ENCODE assay signal across 8 cellular contexts in the genomic region with DNA sequence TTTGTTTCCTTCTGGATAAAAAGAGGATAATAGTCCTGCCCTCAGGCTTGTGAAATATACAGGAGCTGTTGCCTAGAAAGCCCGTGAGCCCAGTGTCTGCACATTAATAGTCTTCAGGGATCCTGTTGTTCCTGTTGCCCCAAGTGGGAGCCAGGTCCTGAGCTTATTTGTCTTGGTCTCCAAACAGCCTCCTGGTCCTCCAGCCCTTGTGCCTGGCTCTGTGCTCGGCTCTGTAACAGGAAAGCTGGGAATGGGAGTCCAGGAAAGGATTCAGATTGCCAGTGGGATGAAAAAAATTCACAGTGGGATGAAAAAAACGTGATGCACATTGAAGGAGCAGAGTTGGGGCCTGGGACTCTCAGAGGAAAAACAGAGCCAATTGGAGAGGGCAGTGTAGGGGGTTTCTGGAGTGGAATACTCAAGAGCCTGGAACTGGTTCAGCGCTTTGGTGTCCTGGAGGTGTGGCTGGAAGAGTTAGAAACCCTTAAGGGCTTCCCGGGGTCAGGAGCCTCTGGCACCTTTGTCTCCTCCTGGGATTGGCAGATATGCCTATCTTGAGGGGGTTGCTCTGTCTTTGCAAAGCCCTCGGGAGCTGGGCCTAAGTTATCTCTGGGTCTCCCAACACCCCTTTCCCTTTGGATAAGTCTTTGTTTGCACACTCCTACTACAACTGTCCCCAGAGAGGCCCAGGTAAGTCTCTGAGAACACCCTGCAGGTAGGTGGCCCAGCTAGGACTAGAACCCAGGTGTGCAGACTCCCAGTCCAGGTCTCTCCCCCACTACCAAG. TPM values are rescaled to one million over a fixed set of nuclear protein-coding genes. Genes with fewer than 3 reads are reported as not detected.
A peak's percentile ranks its signal among the peaks of the same experiment; 100 is the strongest.
DNase-seq lines count a peak whose midpoint lies in the region; ATAC-seq and TF ChIP-seq lines count a peak whose summit lies in the region.

No MANE protein-coding gene starts in this region.

- no peak for TF ChIP-seq CTCF in AG04450 (IDR thresholded peaks at IDR 0.05; ENCODE audit: low read depth, low read length)
- no peak for TF ChIP-seq CTCF in HL-60 (IDR thresholded peaks at IDR 0.05; ENCODE audit: insufficient read depth, low read length)
- TF ChIP-seq CTCF in mammary epithelial cell (conservative IDR thresholded peaks at IDR 0.05 in 1 of 2, IDR thresholded peaks at IDR 0.05 in 1 of 2; ENCODE audit: extremely low read depth in 1 of 2, insufficient read depth in 1 of 2, low read depth in 1 of 2, low read length in 2 of 2): no peak

- peak overlapping the region; percentile 78 for H3K4me2 ChIP-seq in mammary epithelial cell (ENCODE audit: insufficient read depth, low read depth, low read length)

- no TSS peak for BruUV-seq in mammary epithelial cell (replicated peaks; lab: Mats Ljungman, UMichigan)

- dilution Hi-C loops in mammary epithelial cell (cut with HindIII; ENCODE audit: low sequenced_read_pairs): no loop called here

- ATAC-seq in GM19452 (IDR thresholded peaks at IDR 0.05; ENCODE audit: unreplicated experiment): no peak

- POLR2A ChIA-PET in AG04450 (lab: Yijun Ruan, JAX): interaction anchor here (0.6 to 2.3 kb wide), 2 partner anchors 109 to 224 kb away, joined by 4 to 10 read pairs; partner anchors contain the start of gene ANAPC15

- H3K79me2 ChIP-seq in mammary epithelial cell (ENCODE audit: insufficient read depth, low read length): peaks cover 29% of the 10 kb centered on the region

- in situ Hi-C loops in mammary epithelial cell (cut with MboI; ENCODE audit: low sequenced_read_pairs in 2 of 2): no loop called here

- peak overlapping the region; percentile 21 for H3K27ac ChIP-seq in AG04450 (ENCODE audit: low read depth, low read length)
- peak overlapping the region; percentile 91 for H3K27ac ChIP-seq in HL-60 (replicated peaks)
- peak overlapping the region; percentile 22 for H3K27ac ChIP-seq in mammary epithelial cell (ENCODE audit: insufficient read depth, low read depth, low read length)
- peak overlapping the region; percentile 94 to 95 for H3K27ac ChIP-seq in mucosa of rectum (ENCODE audit: low read depth in 2 of 2, low read length in 2 of 2)

- CTCF ChIA-PET in AG04450 (lab: Charles Lee): interaction anchor here (0.6 to 1.7 kb wide), 8 partner anchors 12 to 235 kb away, joined by 3 to 10 read pairs (median 6); no protein-coding TSS in a partner anchor
- CTCF ChIA-PET in mammary epithelial cell (lab: Charles Lee; ENCODE audit: low non-redundant PET): no interaction called here

- no peaks in the 10 kb centered on the region for H4K20me1 ChIP-seq in mammary epithelial cell (ENCODE audit: insufficient read depth, low read length)

- peak overlapping the region; percentile 24 for H3K9ac ChIP-seq in mammary epithelial cell (ENCODE audit: insufficient read depth, low read length)
- peak overlapping the region; percentile 74 to 87 for H3K9ac ChIP-seq in mucosa of rectum (ENCODE audit: low read depth in 1 of 2, low read length in 2 of 2)

- H3K36me3 ChIP-seq in mammary epithelial cell (ENCODE audit: insufficient read depth, low read length) (no peaks in the 10 kb centered on the region), mucosa of rectum (ENCODE audit: control insufficient read depth in 2 of 2, insufficient read depth in 2 of 2, low read length in 2 of 2) (no peaks in the 10 kb centered on the region)

- H3K27me3 ChIP-seq in AG04450 (ENCODE audit: control insufficient read depth, insufficient read depth, low read length): peaks cover 14% of the 10 kb centered on the region
- no peaks in the 10 kb centered on the region for H3K27me3 ChIP-seq in HL-60 (ENCODE audit: insufficient read depth, poor library complexity, severe bottlenecking)
- H3K27me3 ChIP-seq in mammary epithelial cell (ENCODE audit: insufficient read depth, low read length): no peaks in the 10 kb centered on the region
- H3K27me3 ChIP-seq in mucosa of rectum (ENCODE audit: control insufficient read depth in 2 of 2, insufficient read depth in 2 of 2, low read length in 2 of 2): no peaks in the 10 kb centered on the region

- intact Hi-C loops in mammary epithelial cell (cut with micrococcal nuclease): loop anchor here (5.0 kb wide), 2 partner anchors 120 to 140 kb away; partner anchors contain the start of genes LAMTOR1, LRRC51 and NUMA1

- H3K4me1 ChIP-seq in mammary epithelial cell (ENCODE audit: insufficient read depth, low read length) (peaks cover 24% of the 10 kb centered on the region), mucosa of rectum (ENCODE audit: control insufficient read depth in 2 of 2, insufficient read depth in 2 of 2, low read length in 2 of 2) (peaks cover 14% of the 10 kb centered on the region in 2 donors)

- H3K9me3 ChIP-seq in AG04450 (ENCODE audit: control insufficient read depth, insufficient read depth, low read length): no peaks in the 10 kb centered on the region
- H3K9me3 ChIP-seq in mammary epithelial cell (replicated peaks; ENCODE audit: insufficient read depth, low read length): no peaks in the 10 kb centered on the region
- no peaks in the 10 kb centered on the region for H3K9me3 ChIP-seq in mucosa of rectum (ENCODE audit: control insufficient read depth in 2 of 2, low read length in 2 of 2)

- peak overlapping the region; percentile 76 for H2AFZ ChIP-seq in mammary epithelial cell (ENCODE audit: low read depth, low read length)

- DNase-seq in AG04450 (ENCODE audit: low read depth, low spot score): no peak
- DNase-seq in HL-60 (ENCODE audit: low read depth in 1 of 2, low spot score in 1 of 2): no peak
- DNase-seq in mammary epithelial cell: no peak
- no peak for DNase-seq in hypothalamus (lab: John Stamatoyannopoulos, UW)
- DNase-seq in stimulated activated naive CD4-positive, alpha-beta T cell treated with Interleukin-2 at 50 U/mL for 16 hours (lab: John Stamatoyannopoulos, UW): no peak
- DNase-seq in SK-N-DZ (ENCODE audit: low spot score): no peak

- H3K4me3 ChIP-seq in AG04450 (ENCODE audit: low read depth, low read length) (peak overlapping the region; percentile 83), HL-60 (replicated peaks; ENCODE audit: insufficient read depth, low read length) (peak overlapping the region; percentile 75), mammary epithelial cell (replicated peaks in 1 of 3; ENCODE audit: insufficient read depth in 1 of 3, low read depth in 2 of 3, low read length in 3 of 3) (peak overlapping the region; percentile 81 to 88 (median 85)), mucosa of rectum (ENCODE audit: low read length in 2 of 2) (peak overlapping the region; percentile 78 to 83)

- 54% methylated on average over 6 of the region's 6 CpGs for WGBS in mammary epithelial cell (ENCODE audit: low coverage, missing lambda C conversion rate)

RNA-seq across cellular contexts. Expression of gene INPPL1, which starts 2.3 kb away (rescaled TPM):
- polyA plus RNA-seq in AG04450 (2011; rRNA removed) (79.8 and 85.3 TPM in 2 replicates), mammary epithelial cell (65.7 TPM)
- polyA minus RNA-seq in AG04450 (2011; rRNA and poly(A)+ RNA removed): 140 and 173 TPM in 2 replicates
- 100 to 1,000 TPM; 111 to 185 TPM for total RNA-seq in mammary epithelial cell
- 152 TPM for polyA minus RNA-seq in mammary epithelial cell
- polyA plus RNA-seq in SK-N-DZ (2014; cell fraction: cytosol; rRNA removed): 17.5 and 22.8 TPM in 2 replicates
- 91.0 and 116 TPM in 2 replicates for polyA plus RNA-seq in SK-N-DZ (2014; cell fraction: nucleus; rRNA removed)

RNA-seq across cellular contexts. Expression of gene FOLR2, which starts 5.7 kb away (rescaled TPM):
- polyA plus RNA-seq in AG04450 (2011; rRNA removed) (not detected in 2 replicates), mammary epithelial cell (not detected)
- not detected in 2 replicates for polyA minus RNA-seq in AG04450 (2011; rRNA and poly(A)+ RNA removed)
- total RNA-seq in mammary epithelial cell: not detected
- not detected for polyA minus RNA-seq in mammary epithelial cell
- not detected in 2 replicates for polyA plus RNA-seq in SK-N-DZ (2014; cell fraction: cytosol; rRNA removed)
- polyA plus RNA-seq in SK-N-DZ (2014; cell fraction: nucleus; rRNA removed): not detected in 2 replicates

RNA-seq across cellular contexts. Expression of gene PHOX2A, which starts 21.7 kb away (rescaled TPM):
- polyA plus RNA-seq in AG04450 (2011; rRNA removed) (not detected in 2 replicates), mammary epithelial cell (not detected)
- not detected in 2 replicates for polyA minus RNA-seq in AG04450 (2011; rRNA and poly(A)+ RNA removed)
- not detected for total RNA-seq in mammary epithelial cell
- not detected for polyA minus RNA-seq in mammary epithelial cell
- polyA plus RNA-seq in SK-N-DZ (2014; cell fraction: cytosol; rRNA removed): 477 and 500 TPM in 2 replicates
- polyA plus RNA-seq in SK-N-DZ (2014; cell fraction: nucleus; rRNA removed): 496 and 514 TPM in 2 replicates

RNA-seq across cellular contexts. Expression of gene FOLR1, which starts 30.4 kb away (rescaled TPM):
- 0.19 and 0.21 TPM in 2 replicates for polyA plus RNA-seq in AG04450 (2011; rRNA removed)
- polyA minus RNA-seq in AG04450 (2011; rRNA and poly(A)+ RNA removed): not detected in 2 replicates
- 10 to 100 TPM in 1 of 2 donors, 1 to 10 TPM in 1; 1.6 to 13.5 TPM for total RNA-seq in mammary epithelial cell
- polyA plus RNA-seq in mammary epithelial cell: 2.1 TPM
- 1.9 TPM for polyA minus RNA-seq in mammary epithelial cell
- 0.51 and 1.5 TPM in 2 replicates for polyA plus RNA-seq in SK-N-DZ (2014; cell fraction: cytosol; rRNA removed)
- 0.45 and 1.6 TPM in 2 replicates for polyA plus RNA-seq in SK-N-DZ (2014; cell fraction: nucleus; rRNA removed)

Comparison
In these comparisons a context has a peak if more than half of its experiments do, and no peak if none do; other contexts are left out.
1. H3K27ac ChIP-seq: peak in every context shown above with its lines; median percentile 94 in mucosa of rectum; 91 in HL-60; 22 in mammary epithelial cell; 21 in AG04450.